Comparison of ENCODE assay signal across 1 cellular context in the genomic region with DNA sequence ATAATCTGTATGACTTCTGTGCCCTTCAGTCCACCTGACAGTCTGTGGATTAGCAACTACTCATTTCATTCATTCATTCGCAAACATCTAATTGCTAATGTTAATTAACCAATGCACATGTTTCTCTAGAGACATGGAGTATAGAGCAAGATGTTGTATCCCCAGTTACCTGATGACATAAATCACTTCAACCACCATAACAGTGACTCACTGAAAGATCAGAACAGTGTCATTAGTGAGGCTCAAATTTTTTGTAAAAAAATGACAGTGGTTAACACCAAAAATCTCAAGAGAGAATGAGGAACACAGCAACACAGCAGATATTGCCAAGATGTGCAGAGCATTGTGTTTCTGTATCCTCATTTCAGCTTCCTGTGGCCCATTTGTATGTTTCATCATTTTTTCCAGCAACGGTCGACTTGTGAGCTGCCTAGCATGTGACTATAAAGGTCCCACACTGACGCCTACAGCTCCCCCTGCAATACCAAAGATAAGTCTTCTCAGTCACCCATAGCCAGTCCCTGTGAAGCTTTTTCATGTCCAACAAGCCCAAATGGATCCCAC.
TF ChIP-seq lines count a peak whose summit lies in the region.

No MANE protein-coding gene starts in this region.

TF ChIP-seq in K562, 482 proteins besides CTCF, POLR2A, EP300 and RAD21 (continued from another document and continues in another):
- TF ChIP-seq, protein P1, sequence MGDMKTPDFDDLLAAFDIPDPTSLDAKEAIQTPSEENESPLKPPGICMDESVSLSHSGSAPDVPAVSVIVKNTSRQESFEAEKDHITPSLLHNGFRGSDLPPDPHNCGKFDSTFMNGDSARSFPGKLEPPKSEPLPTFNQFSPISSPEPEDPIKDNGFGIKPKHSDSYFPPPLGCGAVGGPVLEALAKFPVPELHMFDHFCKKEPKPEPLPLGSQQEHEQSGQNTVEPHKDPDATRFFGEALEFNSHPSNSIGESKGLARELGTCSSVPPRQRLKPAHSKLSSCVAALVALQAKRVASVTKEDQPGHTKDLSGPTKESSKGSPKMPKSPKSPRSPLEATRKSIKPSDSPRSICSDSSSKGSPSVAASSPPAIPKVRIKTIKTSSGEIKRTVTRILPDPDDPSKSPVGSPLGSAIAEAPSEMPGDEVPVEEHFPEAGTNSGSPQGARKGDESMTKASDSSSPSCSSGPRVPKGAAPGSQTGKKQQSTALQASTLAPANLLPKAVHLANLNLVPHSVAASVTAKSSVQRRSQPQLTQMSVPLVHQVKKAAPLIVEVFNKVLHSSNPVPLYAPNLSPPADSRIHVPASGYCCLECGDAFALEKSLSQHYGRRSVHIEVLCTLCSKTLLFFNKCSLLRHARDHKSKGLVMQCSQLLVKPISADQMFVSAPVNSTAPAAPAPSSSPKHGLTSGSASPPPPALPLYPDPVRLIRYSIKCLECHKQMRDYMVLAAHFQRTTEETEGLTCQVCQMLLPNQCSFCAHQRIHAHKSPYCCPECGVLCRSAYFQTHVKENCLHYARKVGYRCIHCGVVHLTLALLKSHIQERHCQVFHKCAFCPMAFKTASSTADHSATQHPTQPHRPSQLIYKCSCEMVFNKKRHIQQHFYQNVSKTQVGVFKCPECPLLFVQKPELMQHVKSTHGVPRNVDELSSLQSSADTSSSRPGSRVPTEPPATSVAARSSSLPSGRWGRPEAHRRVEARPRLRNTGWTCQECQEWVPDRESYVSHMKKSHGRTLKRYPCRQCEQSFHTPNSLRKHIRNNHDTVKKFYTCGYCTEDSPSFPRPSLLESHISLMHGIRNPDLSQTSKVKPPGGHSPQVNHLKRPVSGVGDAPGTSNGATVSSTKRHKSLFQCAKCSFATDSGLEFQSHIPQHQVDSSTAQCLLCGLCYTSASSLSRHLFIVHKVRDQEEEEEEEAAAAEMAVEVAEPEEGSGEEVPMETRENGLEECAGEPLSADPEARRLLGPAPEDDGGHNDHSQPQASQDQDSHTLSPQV (IDR thresholded peaks at IDR 0.05): peak; percentile 94
- TF ChIP-seq, protein P2, sequence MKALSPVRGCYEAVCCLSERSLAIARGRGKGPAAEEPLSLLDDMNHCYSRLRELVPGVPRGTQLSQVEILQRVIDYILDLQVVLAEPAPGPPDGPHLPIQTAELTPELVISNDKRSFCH (CRISPR knock-in tag; IDR thresholded peaks at IDR 0.05): no peak
- TF ChIP-seq, protein P2 (tag; IDR thresholded peaks at IDR 0.05): peak; percentile 86
- TF ChIP-seq ZNF24 (IDR thresholded peaks at IDR 0.05) (peak; percentile 17; the same call in 1 of the 2 replicates), NFRKB (IDR thresholded peaks at IDR 0.05; ENCODE audit: low read depth) (peak; percentile 80), PURB (CRISPR knock-in tag; IDR thresholded peaks at IDR 0.05; ENCODE audit: low read depth) (no peak), ZNF584 (CRISPR knock-in tag; IDR thresholded peaks at IDR 0.05; ENCODE audit: low read depth) (peak; percentile 53; the same call in 1 of the 2 replicates), FOXK2 (conservative IDR thresholded peaks at IDR 0.05 in 1 of 2, IDR thresholded peaks at IDR 0.05 in 1 of 2; ENCODE audit: low read depth in 2 of 2) (0 out of 4 replicates have a peak, but pooled peaks of 1 of the 2 experiments have one; percentile 26), ETS2 (tag; IDR thresholded peaks at IDR 0.05; ENCODE audit: borderline replicate concordance, poor library complexity, severe bottlenecking) (no peak), TCF3 (CRISPR knock-in tag; IDR thresholded peaks at IDR 0.05) (peak; percentile 45), PCBP2 (IDR thresholded peaks at IDR 0.05; ENCODE audit: low read depth, low read length, poor library complexity, severe bottlenecking) (no peak), ZEB2 (IDR thresholded peaks at IDR 0.05) (peak; percentile 33; the same call in 1 of the 2 replicates), KDM1A (IDR thresholded peaks at IDR 0.05) (peak; percentile 68 to 83), ELF1 (tag; IDR thresholded peaks at IDR 0.05) (peak; percentile 44; the same call in 1 of the 2 replicates), SMAD4 (CRISPR knock-in tag; conservative IDR thresholded peaks at IDR 0.05) (peak; percentile 91), TAF1 (IDR thresholded peaks at IDR 0.05; ENCODE audit: control insufficient read depth, extremely low read depth, insufficient read depth, low read length, severe bottlenecking) (no peak), CCAR2 (IDR thresholded peaks at IDR 0.05; ENCODE audit: low read depth, low read length) (no peak), SAP30 (IDR thresholded peaks at IDR 0.05; ENCODE audit: borderline replicate concordance, insufficient read depth, low read depth, low read length, poor library complexity, severe bottlenecking) (no peak), TBP (optimal IDR thresholded peaks at IDR 0.05; ENCODE audit: low read depth, low read length) (peak; percentile 20), TRIM24 (IDR thresholded peaks at IDR 0.05) (peak; percentile 66 to 72), ELF2 (CRISPR knock-in tag; IDR thresholded peaks at IDR 0.05) (peak; percentile 68), ATF7 (IDR thresholded peaks at IDR 0.05) (peak; percentile 79), FOS (IDR thresholded peaks at IDR 0.05; ENCODE audit: extremely low read depth, insufficient read length) (no peak), LEF1 (IDR thresholded peaks at IDR 0.05) (peak; percentile 70; the same call in 1 of the 2 replicates), ZNF436 (CRISPR knock-in tag; IDR thresholded peaks at IDR 0.05) (no peak), CREB1 (IDR thresholded peaks at IDR 0.05) (0 out of 2 replicates have a peak, but pooled peaks have one; percentile 17), CREB1 (CRISPR knock-in tag; IDR thresholded peaks at IDR 0.05) (no peak; the same call in 1 of the 2 replicates), ZKSCAN1 (IDR thresholded peaks at IDR 0.05; ENCODE audit: low read depth, low read length) (0 out of 2 replicates have a peak, but pooled peaks have one; percentile 52), MAFG (tag; conservative IDR thresholded peaks at IDR 0.05) (peak; percentile 28; the same call in 1 of the 2 replicates), GTF2A2 (tag; IDR thresholded peaks at IDR 0.05) (no peak), TCFL5 (CRISPR knock-in tag; conservative IDR thresholded peaks at IDR 0.05) (peak; percentile 26; the same call in 1 of the 2 replicates), ZNF644 (tag; IDR thresholded peaks at IDR 0.05; ENCODE audit: low read depth) (peak; percentile 70; the same call in 1 of the 2 replicates), TBL1XR1 (IDR thresholded peaks at IDR 0.05; ENCODE audit: low read length in 2 of 2) (0 out of 4 replicates have a peak, but pooled peaks of 1 of the 2 experiments have one; percentile 46), ARID1B (IDR thresholded peaks at IDR 0.05) (peak; percentile 81), ZC3H8 (IDR thresholded peaks at IDR 0.05) (no peak), EGR1 (conservative IDR thresholded peaks at IDR 0.05) (peak; percentile 76), CBFB (CRISPR knock-in tag; IDR thresholded peaks at IDR 0.05) (no peak)
- TF ChIP-seq, protein P3, sequence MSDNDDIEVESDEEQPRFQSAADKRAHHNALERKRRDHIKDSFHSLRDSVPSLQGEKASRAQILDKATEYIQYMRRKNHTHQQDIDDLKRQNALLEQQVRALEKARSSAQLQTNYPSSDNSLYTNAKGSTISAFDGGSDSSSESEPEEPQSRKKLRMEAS (CRISPR knock-in tag; IDR thresholded peaks at IDR 0.05): peak; percentile 58
- TF ChIP-seq, protein P4, sequence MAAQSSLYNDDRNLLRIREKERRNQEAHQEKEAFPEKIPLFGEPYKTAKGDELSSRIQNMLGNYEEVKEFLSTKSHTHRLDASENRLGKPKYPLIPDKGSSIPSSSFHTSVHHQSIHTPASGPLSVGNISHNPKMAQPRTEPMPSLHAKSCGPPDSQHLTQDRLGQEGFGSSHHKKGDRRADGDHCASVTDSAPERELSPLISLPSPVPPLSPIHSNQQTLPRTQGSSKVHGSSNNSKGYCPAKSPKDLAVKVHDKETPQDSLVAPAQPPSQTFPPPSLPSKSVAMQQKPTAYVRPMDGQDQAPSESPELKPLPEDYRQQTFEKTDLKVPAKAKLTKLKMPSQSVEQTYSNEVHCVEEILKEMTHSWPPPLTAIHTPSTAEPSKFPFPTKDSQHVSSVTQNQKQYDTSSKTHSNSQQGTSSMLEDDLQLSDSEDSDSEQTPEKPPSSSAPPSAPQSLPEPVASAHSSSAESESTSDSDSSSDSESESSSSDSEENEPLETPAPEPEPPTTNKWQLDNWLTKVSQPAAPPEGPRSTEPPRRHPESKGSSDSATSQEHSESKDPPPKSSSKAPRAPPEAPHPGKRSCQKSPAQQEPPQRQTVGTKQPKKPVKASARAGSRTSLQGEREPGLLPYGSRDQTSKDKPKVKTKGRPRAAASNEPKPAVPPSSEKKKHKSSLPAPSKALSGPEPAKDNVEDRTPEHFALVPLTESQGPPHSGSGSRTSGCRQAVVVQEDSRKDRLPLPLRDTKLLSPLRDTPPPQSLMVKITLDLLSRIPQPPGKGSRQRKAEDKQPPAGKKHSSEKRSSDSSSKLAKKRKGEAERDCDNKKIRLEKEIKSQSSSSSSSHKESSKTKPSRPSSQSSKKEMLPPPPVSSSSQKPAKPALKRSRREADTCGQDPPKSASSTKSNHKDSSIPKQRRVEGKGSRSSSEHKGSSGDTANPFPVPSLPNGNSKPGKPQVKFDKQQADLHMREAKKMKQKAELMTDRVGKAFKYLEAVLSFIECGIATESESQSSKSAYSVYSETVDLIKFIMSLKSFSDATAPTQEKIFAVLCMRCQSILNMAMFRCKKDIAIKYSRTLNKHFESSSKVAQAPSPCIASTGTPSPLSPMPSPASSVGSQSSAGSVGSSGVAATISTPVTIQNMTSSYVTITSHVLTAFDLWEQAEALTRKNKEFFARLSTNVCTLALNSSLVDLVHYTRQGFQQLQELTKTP (IDR thresholded peaks at IDR 0.05; ENCODE audit: low read depth in 1 of 2, partially characterized antibody in 2 of 2): peak in 1 of 2 experiments; percentile 81
- TF ChIP-seq, protein P5, sequence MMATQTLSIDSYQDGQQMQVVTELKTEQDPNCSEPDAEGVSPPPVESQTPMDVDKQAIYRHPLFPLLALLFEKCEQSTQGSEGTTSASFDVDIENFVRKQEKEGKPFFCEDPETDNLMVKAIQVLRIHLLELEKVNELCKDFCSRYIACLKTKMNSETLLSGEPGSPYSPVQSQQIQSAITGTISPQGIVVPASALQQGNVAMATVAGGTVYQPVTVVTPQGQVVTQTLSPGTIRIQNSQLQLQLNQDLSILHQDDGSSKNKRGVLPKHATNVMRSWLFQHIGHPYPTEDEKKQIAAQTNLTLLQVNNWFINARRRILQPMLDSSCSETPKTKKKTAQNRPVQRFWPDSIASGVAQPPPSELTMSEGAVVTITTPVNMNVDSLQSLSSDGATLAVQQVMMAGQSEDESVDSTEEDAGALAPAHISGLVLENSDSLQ (IDR thresholded peaks at IDR 0.05): peak; percentile 89
- TF ChIP-seq, protein P6, sequence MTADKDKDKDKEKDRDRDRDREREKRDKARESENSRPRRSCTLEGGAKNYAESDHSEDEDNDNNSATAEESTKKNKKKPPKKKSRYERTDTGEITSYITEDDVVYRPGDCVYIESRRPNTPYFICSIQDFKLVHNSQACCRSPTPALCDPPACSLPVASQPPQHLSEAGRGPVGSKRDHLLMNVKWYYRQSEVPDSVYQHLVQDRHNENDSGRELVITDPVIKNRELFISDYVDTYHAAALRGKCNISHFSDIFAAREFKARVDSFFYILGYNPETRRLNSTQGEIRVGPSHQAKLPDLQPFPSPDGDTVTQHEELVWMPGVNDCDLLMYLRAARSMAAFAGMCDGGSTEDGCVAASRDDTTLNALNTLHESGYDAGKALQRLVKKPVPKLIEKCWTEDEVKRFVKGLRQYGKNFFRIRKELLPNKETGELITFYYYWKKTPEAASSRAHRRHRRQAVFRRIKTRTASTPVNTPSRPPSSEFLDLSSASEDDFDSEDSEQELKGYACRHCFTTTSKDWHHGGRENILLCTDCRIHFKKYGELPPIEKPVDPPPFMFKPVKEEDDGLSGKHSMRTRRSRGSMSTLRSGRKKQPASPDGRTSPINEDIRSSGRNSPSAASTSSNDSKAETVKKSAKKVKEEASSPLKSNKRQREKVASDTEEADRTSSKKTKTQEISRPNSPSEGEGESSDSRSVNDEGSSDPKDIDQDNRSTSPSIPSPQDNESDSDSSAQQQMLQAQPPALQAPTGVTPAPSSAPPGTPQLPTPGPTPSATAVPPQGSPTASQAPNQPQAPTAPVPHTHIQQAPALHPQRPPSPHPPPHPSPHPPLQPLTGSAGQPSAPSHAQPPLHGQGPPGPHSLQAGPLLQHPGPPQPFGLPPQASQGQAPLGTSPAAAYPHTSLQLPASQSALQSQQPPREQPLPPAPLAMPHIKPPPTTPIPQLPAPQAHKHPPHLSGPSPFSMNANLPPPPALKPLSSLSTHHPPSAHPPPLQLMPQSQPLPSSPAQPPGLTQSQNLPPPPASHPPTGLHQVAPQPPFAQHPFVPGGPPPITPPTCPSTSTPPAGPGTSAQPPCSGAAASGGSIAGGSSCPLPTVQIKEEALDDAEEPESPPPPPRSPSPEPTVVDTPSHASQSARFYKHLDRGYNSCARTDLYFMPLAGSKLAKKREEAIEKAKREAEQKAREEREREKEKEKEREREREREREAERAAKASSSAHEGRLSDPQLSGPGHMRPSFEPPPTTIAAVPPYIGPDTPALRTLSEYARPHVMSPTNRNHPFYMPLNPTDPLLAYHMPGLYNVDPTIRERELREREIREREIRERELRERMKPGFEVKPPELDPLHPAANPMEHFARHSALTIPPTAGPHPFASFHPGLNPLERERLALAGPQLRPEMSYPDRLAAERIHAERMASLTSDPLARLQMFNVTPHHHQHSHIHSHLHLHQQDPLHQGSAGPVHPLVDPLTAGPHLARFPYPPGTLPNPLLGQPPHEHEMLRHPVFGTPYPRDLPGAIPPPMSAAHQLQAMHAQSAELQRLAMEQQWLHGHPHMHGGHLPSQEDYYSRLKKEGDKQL (CRISPR knock-in tag; IDR thresholded peaks at IDR 0.05; ENCODE audit: borderline replicate concordance): no peak
- TF ChIP-seq, protein P7, sequence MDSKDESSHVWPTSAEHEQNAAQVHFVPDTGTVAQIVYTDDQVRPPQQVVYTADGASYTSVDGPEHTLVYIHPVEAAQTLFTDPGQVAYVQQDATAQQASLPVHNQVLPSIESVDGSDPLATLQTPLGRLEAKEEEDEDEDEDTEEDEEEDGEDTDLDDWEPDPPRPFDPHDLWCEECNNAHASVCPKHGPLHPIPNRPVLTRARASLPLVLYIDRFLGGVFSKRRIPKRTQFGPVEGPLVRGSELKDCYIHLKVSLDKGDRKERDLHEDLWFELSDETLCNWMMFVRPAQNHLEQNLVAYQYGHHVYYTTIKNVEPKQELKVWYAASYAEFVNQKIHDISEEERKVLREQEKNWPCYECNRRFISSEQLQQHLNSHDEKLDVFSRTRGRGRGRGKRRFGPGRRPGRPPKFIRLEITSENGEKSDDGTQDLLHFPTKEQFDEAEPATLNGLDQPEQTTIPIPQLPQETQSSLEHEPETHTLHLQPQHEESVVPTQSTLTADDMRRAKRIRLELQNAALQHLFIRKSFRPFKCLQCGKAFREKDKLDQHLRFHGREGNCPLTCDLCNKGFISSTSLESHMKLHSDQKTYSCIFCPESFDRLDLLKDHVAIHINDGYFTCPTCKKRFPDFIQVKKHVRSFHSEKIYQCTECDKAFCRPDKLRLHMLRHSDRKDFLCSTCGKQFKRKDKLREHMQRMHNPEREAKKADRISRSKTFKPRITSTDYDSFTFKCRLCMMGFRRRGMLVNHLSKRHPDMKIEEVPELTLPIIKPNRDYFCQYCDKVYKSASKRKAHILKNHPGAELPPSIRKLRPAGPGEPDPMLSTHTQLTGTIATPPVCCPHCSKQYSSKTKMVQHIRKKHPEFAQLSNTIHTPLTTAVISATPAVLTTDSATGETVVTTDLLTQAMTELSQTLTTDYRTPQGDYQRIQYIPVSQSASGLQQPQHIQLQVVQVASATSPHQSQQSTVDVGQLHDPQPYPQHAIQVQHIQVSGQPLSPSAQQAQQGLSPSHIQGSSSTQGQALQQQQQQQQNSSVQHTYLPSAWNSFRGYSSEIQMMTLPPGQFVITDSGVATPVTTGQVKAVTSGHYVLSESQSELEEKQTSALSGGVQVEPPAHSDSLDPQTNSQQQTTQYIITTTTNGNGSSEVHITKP (IDR thresholded peaks at IDR 0.05; ENCODE audit: partially characterized antibody): peak; percentile 24
